In the genomic region with DNA sequence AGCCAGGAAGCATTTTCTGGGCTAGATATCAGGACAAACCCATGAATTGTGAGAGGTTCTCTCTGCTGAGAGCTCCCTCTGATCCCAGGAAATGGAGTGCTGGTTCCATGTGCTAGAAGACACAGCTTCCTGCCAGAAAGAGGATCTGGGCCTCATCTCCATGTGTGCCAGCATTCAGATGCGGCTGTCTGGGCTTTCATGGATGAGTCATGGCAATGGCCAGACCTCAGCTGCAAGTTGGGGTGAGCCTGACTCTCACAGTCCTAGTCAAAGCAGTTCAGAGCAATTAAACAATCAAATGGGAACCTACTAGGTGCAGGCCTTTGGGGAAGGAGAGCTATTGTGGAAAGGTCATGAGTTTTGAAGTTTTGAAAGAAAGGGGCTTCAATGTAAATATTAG, we compare ENCODE assay signal across 8 cellular contexts.
DNase-seq lines count a peak whose midpoint lies in the region; ATAC-seq and TF ChIP-seq lines count a peak whose summit lies in the region.

No MANE protein-coding gene starts in this region.

- no peak for TF ChIP-seq CTCF in fibroblast of lung (conservative IDR thresholded peaks at IDR 0.05 in 1 of 2, IDR thresholded peaks at IDR 0.05 in 1 of 2; ENCODE audit: low read depth in 1 of 2, low read length in 2 of 2)

- peak; percentile 59 for DNase-seq in DMS53 treated with DMSO at 0.1 percent for 48 hours (lab: John Stamatoyannopoulos, UW; ENCODE audit: unreplicated experiment)
- DNase-seq in RPMI7951 (ENCODE audit: low read depth), result peak; percentile 95
- DNase-seq in fibroblast of lung (ENCODE audit: low read depth in 2 of 2), result peak; percentile 83 to 92
- DNase-seq in posterior vena cava (ENCODE audit: low spot score), result peak; percentile 84
- no peak for DNase-seq in cerebellar nuclear complex (lab: John Stamatoyannopoulos, UW)
- no peak for DNase-seq in T-helper 9 cell

- H3K4me2 ChIP-seq in fibroblast of lung (ENCODE audit: extremely low read depth, insufficient read depth, low read length), result no peak overlapping the region

- intact Hi-C loops in posterior vena cava (cut with DNase I), result no loop called here

- H3K27ac ChIP-seq in fibroblast of lung (ENCODE audit: insufficient read depth, low read length), result peak overlapping the region; percentile 48

- H4K20me1 ChIP-seq in fibroblast of lung (ENCODE audit: control insufficient read depth, extremely low read depth, insufficient read depth, low read length), result no peaks in the 10 kb centered on the region

- H3K27me3 ChIP-seq in fibroblast of lung (ENCODE audit: control insufficient read depth, insufficient read depth, low read length), result no peaks in the 10 kb centered on the region

- H2AFZ ChIP-seq in fibroblast of lung (ENCODE audit: low read length), result peak overlapping the region; percentile 73

- no peak for ATAC-seq in HG02840 (IDR thresholded peaks at IDR 0.05; ENCODE audit: low FRiP score, unreplicated experiment)
- ATAC-seq in HG03354 (IDR thresholded peaks at IDR 0.05; ENCODE audit: poor library complexity, severe bottlenecking, unreplicated experiment), result no peak

- H3K79me2 ChIP-seq in fibroblast of lung (ENCODE audit: control insufficient read depth, insufficient read depth, low read length), result no peaks in the 10 kb centered on the region

- H3K9ac ChIP-seq in fibroblast of lung (ENCODE audit: insufficient read depth, low read length), result no peak overlapping the region

- no peaks in the 10 kb centered on the region for H3K36me3 ChIP-seq in fibroblast of lung (ENCODE audit: control insufficient read depth, insufficient read depth, low read length)

- H3K4me1 ChIP-seq in fibroblast of lung (ENCODE audit: control insufficient read depth, extremely low read depth, insufficient read depth, low read length), result peaks cover 10% of the 10 kb centered on the region

- no peak overlapping the region for H3K4me3 ChIP-seq in fibroblast of lung (replicated peaks in 1 of 4; ENCODE audit: control extremely low read depth in 1 of 4, insufficient read depth in 1 of 4, low read depth in 3 of 4, low read length in 4 of 4)

- H3K9me3 ChIP-seq in fibroblast of lung (ENCODE audit: control insufficient read depth, insufficient read depth, low read depth, low read length), result no peaks in the 10 kb centered on the region

Comparison
In these comparisons a context has a peak if more than half of its experiments do, and no peak if none do; other contexts are left out.
1. DNase-seq: peak in DMS53 treated with DMSO at 0.1 percent for 48 hours (single experiment), RPMI7951 (single experiment), fibroblast of lung (2 of 2) and posterior vena cava (single experiment); none in cerebellar nuclear complex (0 of 2) and T-helper 9 cell (single experiment).